Comparison of ENCODE assay signal across 25 cellular contexts in the genomic region with DNA sequence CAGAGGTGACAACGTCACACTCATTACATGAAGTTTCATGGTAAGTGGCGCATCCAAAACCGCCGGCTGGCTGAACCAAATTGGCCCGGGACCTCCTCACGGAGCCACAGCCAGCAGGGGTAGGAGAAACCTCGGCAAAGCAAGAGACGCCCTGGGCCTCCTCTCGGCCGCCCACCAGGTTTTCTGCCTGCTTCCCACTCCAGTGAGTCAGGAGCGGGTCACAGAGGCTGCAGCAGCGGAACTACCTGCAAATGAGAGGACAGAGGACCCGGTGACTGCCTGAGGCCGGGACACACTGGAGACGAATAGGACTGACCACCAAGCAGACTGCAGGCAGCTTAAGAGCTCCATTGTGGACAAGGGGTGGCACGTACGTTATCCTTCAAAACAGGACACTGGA.
"Had no signal": no experiment of that assay in that cellular context is flagged by ENCODE, and none has a peak within 500 bp of the region (broad histone marks: within the 10 kb centered on the region; RNA-seq: fewer than 3 reads in every experiment).

No MANE protein-coding gene starts in this region.

- H3K27ac ChIP-seq: adrenal gland, body of pancreas, heart left ventricle, VCaP had no signal

- H3K27me3 Mint-ChIP-seq: activated B cell treated with CpG ODN at 0.5 μM for 24 hours; activated CD8-positive, alpha-beta T cell treated with anti-CD3 and anti-CD28 coated beads for 36 hours; activated naive CD4-positive, alpha-beta T cell treated with anti-CD3 and anti-CD28 coated beads, Interleukin-2, amount 50 U/mL, for 24 hours; activated naive CD8-positive, alpha-beta T cell treated with anti-CD3 and anti-CD28 coated beads for 36 hours; activated naive CD8-positive, alpha-beta T cell treated with anti-CD3 and anti-CD28 coated beads, Interleukin-2, amount 50 U/mL, for 24 hours; activated T-helper 17 cell treated with anti-CD3 and anti-CD28 coated beads, Interleukin-2, amount 50 U/mL, for 72 hours had no signal

- H3K36me3 Mint-ChIP-seq: activated naive CD4-positive, alpha-beta T cell treated with anti-CD3 and anti-CD28 coated beads, Interleukin-2, amount 50 U/mL, for 24 hours; activated naive CD8-positive, alpha-beta T cell treated with anti-CD3 and anti-CD28 coated beads for 36 hours had no signal

- H3K27ac Mint-ChIP-seq: activated B cell treated with CpG ODN at 0.5 μM for 24 hours; activated CD8-positive, alpha-beta T cell treated with anti-CD3 and anti-CD28 coated beads for 36 hours; activated naive CD4-positive, alpha-beta T cell treated with anti-CD3 and anti-CD28 coated beads for 36 hours; activated naive CD8-positive, alpha-beta T cell treated with anti-CD3 and anti-CD28 coated beads for 36 hours; activated naive CD8-positive, alpha-beta T cell treated with anti-CD3 and anti-CD28 coated beads, Interleukin-2, amount 50 U/mL, for 24 hours; activated T-helper 17 cell treated with anti-CD3 and anti-CD28 coated beads, Interleukin-2, amount 50 U/mL, for 72 hours had no signal

- H3K9me3 ChIP-seq: adrenal gland, body of pancreas had no signal

- H3K4me3 Mint-ChIP-seq: activated B cell treated with CpG ODN at 0.5 μM for 24 hours; activated CD8-positive, alpha-beta T cell treated with anti-CD3 and anti-CD28 coated beads for 36 hours; activated naive CD4-positive, alpha-beta T cell treated with anti-CD3 and anti-CD28 coated beads for 36 hours; activated naive CD4-positive, alpha-beta T cell treated with anti-CD3 and anti-CD28 coated beads, Interleukin-2, amount 50 U/mL, for 24 hours; activated naive CD8-positive, alpha-beta T cell treated with anti-CD3 and anti-CD28 coated beads for 36 hours; activated naive CD8-positive, alpha-beta T cell treated with anti-CD3 and anti-CD28 coated beads, Interleukin-2, amount 50 U/mL, for 24 hours; activated T-cell treated with anti-CD3 and anti-CD28 coated beads, Interleukin-2, amount 50 U/mL, for 4 hours; activated T-helper 17 cell treated with anti-CD3 and anti-CD28 coated beads, Interleukin-2, amount 50 U/mL, for 72 hours had no signal

- H3K36me3 ChIP-seq: adrenal gland, heart left ventricle had no signal

- H3K4me1 Mint-ChIP-seq: activated B cell treated with CpG ODN at 0.5 μM for 24 hours; activated naive CD4-positive, alpha-beta T cell treated with anti-CD3 and anti-CD28 coated beads, Interleukin-2, amount 50 U/mL, for 24 hours; activated naive CD8-positive, alpha-beta T cell treated with anti-CD3 and anti-CD28 coated beads for 36 hours; activated naive CD8-positive, alpha-beta T cell treated with anti-CD3 and anti-CD28 coated beads, Interleukin-2, amount 50 U/mL, for 24 hours; activated T-helper 17 cell treated with anti-CD3 and anti-CD28 coated beads, Interleukin-2, amount 50 U/mL, for 72 hours had no signal

- H3K4me1 ChIP-seq: adrenal gland, body of pancreas had no signal

- DNase-seq: activated B cell treated with CpG ODN at 0.5 μM for 24 hours; activated CD4-positive, alpha-beta T cell treated with anti-CD3 and anti-CD28 coated beads for 48 hours; activated CD4-positive, alpha-beta T cell treated with anti-CD3 and anti-CD28 coated beads, Interleukin-2, amount 50 U/mL, for 1 hour; activated CD4-positive, alpha-beta T cell treated with anti-CD3 and anti-CD28 coated beads, Interleukin-2, amount 50 U/mL, for 48 hours; activated CD8-positive, alpha-beta memory T cell treated with anti-CD3 and anti-CD28 coated beads for 24 hours; activated CD8-positive, alpha-beta T cell treated with anti-CD3 and anti-CD28 coated beads for 36 hours; activated effector memory CD4-positive, alpha-beta T cell treated with Interleukin-2 at 50 U/mL for 16 hours; activated naive CD4-positive, alpha-beta T cell treated with anti-CD3 and anti-CD28 coated beads for 36 hours; activated naive CD8-positive, alpha-beta T cell treated with anti-CD3 and anti-CD28 coated beads for 36 hours; activated naive CD8-positive, alpha-beta T cell treated with anti-CD3 and anti-CD28 coated beads, Interleukin-2, amount 50 U/mL, for 24 hours; activated T-cell treated with anti-CD3 and anti-CD28 coated beads, Interleukin-2, amount 50 U/mL, for 4 hours; adrenal gland; amygdala; aorta; body of pancreas; cortex of kidney; effector CD8-positive, alpha-beta T cell; foreskin fibroblast; heart left ventricle; T-helper 2 cell had no signal

- H3K4me3 ChIP-seq: adrenal gland, body of pancreas, heart left ventricle had no signal

- ATAC-seq: activated CD4-positive, CD25-positive, alpha-beta regulatory T cell treated with anti-CD3 and anti-CD28 coated beads, Interleukin-2, amount 50 U/mL, for 24 hours; activated CD8-positive, alpha-beta T cell treated with anti-CD3 and anti-CD28 coated beads for 36 hours; activated naive CD8-positive, alpha-beta T cell treated with anti-CD3 and anti-CD28 coated beads, Interleukin-2, amount 50 U/mL, for 24 hours; activated T-cell treated with anti-CD3 and anti-CD28 coated beads, Interleukin-2, amount 50 U/mL, for 4 hours; activated T-helper 17 cell treated with anti-CD3 and anti-CD28 coated beads, Interleukin-2, amount 50 U/mL, for 72 hours; body of pancreas; esophagus mucosa; heart left ventricle had no signal

- H3K9me3 Mint-ChIP-seq: activated CD8-positive, alpha-beta T cell treated with anti-CD3 and anti-CD28 coated beads for 36 hours; activated naive CD4-positive, alpha-beta T cell treated with anti-CD3 and anti-CD28 coated beads for 36 hours; activated naive CD4-positive, alpha-beta T cell treated with anti-CD3 and anti-CD28 coated beads, Interleukin-2, amount 50 U/mL, for 24 hours; activated naive CD8-positive, alpha-beta T cell treated with anti-CD3 and anti-CD28 coated beads for 36 hours; activated naive CD8-positive, alpha-beta T cell treated with anti-CD3 and anti-CD28 coated beads, Interleukin-2, amount 50 U/mL, for 24 hours; activated T-cell treated with anti-CD3 and anti-CD28 coated beads, Interleukin-2, amount 50 U/mL, for 4 hours; activated T-helper 17 cell treated with anti-CD3 and anti-CD28 coated beads, Interleukin-2, amount 50 U/mL, for 72 hours had no signal

- H3K27me3 ChIP-seq: adrenal gland, body of pancreas, heart left ventricle had no signal
